Comparison of ENCODE assay signal across 1 cellular context in the genomic region with DNA sequence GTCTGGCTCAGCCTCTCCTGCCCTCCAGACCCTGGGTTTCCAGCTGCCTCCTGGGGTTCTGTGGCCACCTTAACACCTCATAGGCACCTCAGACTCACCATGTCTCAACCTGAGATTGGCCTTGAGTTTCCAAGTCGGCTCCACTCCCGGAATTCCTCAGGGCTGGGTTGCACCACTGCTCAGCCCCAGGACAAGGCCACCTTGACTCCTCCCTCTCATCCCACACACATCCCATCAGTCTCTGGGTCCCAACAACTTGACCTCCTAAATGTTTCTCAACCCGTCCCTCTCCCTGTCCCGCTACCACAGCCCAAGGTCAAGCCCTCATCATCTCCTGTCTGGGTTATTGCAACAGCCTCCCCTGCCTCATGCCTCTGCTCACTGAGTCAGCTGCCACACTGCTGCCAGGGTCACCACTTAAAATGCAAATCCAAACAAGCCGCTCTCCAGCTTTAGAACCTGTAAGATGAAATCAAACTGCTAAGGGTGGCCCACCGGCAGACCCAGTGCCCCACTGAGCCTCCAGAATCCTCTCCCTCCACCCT.
TF ChIP-seq lines count a peak whose summit lies in the region.

No MANE protein-coding gene starts in this region.

TF ChIP-seq in liver, 16 proteins besides CTCF, POLR2A, EP300 and RAD21 (continued from another document):
- TF ChIP-seq NR2F2 (IDR thresholded peaks at IDR 0.05) = no peak
- TF ChIP-seq, protein P1, sequence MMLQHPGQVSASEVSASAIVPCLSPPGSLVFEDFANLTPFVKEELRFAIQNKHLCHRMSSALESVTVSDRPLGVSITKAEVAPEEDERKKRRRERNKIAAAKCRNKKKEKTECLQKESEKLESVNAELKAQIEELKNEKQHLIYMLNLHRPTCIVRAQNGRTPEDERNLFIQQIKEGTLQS (IDR thresholded peaks at IDR 0.05) = no peak
- TF ChIP-seq FOXA2 (IDR thresholded peaks at IDR 0.05) = no peak
- TF ChIP-seq RXRA (IDR thresholded peaks at IDR 0.05) = peak in 1 of 2 donors; percentile 86
- TF ChIP-seq YY1 (IDR thresholded peaks at IDR 0.05) = no peak
